ENCODE assay signal across 8 cellular contexts in genomic region chr12:108514468-108514972, GRCh38. TPM values are rescaled to one million over a fixed set of nuclear protein-coding genes. Genes with fewer than 3 reads are reported as not detected.
DNase-seq lines count a peak whose midpoint lies in the region; TF ChIP-seq lines count a peak whose summit lies in the region.

No MANE protein-coding gene starts in this region.

- WGBS in suprapubic skin, result 28% methylated on average over 19 of the region's 19 CpGs

- POLR2A ChIA-PET in activated CD4-positive, alpha-beta memory T cell treated with anti-CD3 and anti-CD28 coated beads for 36 hours (lab: Charles Lee), result interaction anchor here (0.6 to 1.2 kb wide), 2 partner anchors 52 to 117 kb away, joined by 3 read pairs; no protein-coding TSS in a partner anchor

- H3K4me3 ChIP-seq in iPS-18c (ENCODE audit: insufficient read depth, low read depth, low read length) (peak overlapping the region; percentile 86), suprapubic skin (peak overlapping the region; percentile 85)

- CTCF ChIA-PET in activated naive CD4-positive, alpha-beta T cell treated with anti-CD3 and anti-CD28 coated beads for 36 hours (lab: Charles Lee), result interaction anchor here (0.6 to 0.7 kb wide), 2 partner anchors 701 to 860 kb away, joined by 3 read pairs; no protein-coding TSS in a partner anchor
- CTCF ChIA-PET in activated CD4-positive, alpha-beta memory T cell treated with anti-CD3 and anti-CD28 coated beads for 36 hours (lab: Charles Lee), result interaction anchor here (0.6 to 0.9 kb wide), 4 partner anchors 101 to 1010 kb away, joined by 3 to 4 read pairs (median 4); no protein-coding TSS in a partner anchor

- peaks cover 26% of the 10 kb centered on the region for H3K4me1 ChIP-seq in suprapubic skin

- DNase-seq in activated naive CD4-positive, alpha-beta T cell treated with anti-CD3 and anti-CD28 coated beads for 36 hours, result no peak
- DNase-seq in activated naive CD4-positive, alpha-beta T cell (lab: John Stamatoyannopoulos, UW), result no peak
- DNase-seq in activated CD4-positive, alpha-beta memory T cell treated with anti-CD3 and anti-CD28 coated beads for 36 hours, result no peak
- DNase-seq in suprapubic skin (ENCODE audit: low spot score in 2 of 2), result no peak
- DNase-seq in ecto neural progenitor cell (ENCODE audit: low spot score), result no peak
- DNase-seq in erythroblast (lab: John Stamatoyannopoulos, UW), result no peak
- DNase-seq in COLO829 (ENCODE audit: low spot score), result no peak

- H3K9me3 ChIP-seq in iPS-18c (ENCODE audit: control insufficient read depth, insufficient read depth, low read length), result peaks cover 2% of the 10 kb centered on the region
- no peaks in the 10 kb centered on the region for H3K9me3 ChIP-seq in suprapubic skin

- H3K27ac Mint-ChIP-seq in activated naive CD4-positive, alpha-beta T cell treated with anti-CD3 and anti-CD28 coated beads for 36 hours, result peak overlapping the region; percentile 84
- peak overlapping the region; percentile 78 for H3K27ac Mint-ChIP-seq in activated CD4-positive, alpha-beta memory T cell treated with anti-CD3 and anti-CD28 coated beads for 36 hours

- no peaks in the 10 kb centered on the region for H3K27me3 Mint-ChIP-seq in activated naive CD4-positive, alpha-beta T cell treated with anti-CD3 and anti-CD28 coated beads for 36 hours (ENCODE audit: low read depth)
- H3K27me3 Mint-ChIP-seq in activated CD4-positive, alpha-beta memory T cell treated with anti-CD3 and anti-CD28 coated beads for 36 hours, result no peaks in the 10 kb centered on the region

- peaks cover 3% of the 10 kb centered on the region for H3K36me3 Mint-ChIP-seq in activated naive CD4-positive, alpha-beta T cell treated with anti-CD3 and anti-CD28 coated beads for 36 hours (ENCODE audit: low read depth)
- H3K36me3 Mint-ChIP-seq in activated CD4-positive, alpha-beta memory T cell treated with anti-CD3 and anti-CD28 coated beads for 36 hours, result peaks cover 9% of the 10 kb centered on the region

- no peaks in the 10 kb centered on the region for H3K27me3 ChIP-seq in suprapubic skin

- no peak for TF ChIP-seq EP300 in suprapubic skin (IDR thresholded peaks at IDR 0.05)

- TF ChIP-seq POLR2A in suprapubic skin (IDR thresholded peaks at IDR 0.05) (no peak), erythroblast (IDR thresholded peaks at IDR 0.05; ENCODE audit: low read length) (no peak)

- intact Hi-C loops in activated naive CD4-positive, alpha-beta T cell treated with anti-CD3 and anti-CD28 coated beads for 36 hours (cut with micrococcal nuclease), result loop anchor here (2.0 to 5.0 kb wide), 2 partner anchors 118 to 322 kb away; partner anchors contain the start of gene SELPLG
- intact Hi-C loops in activated CD4-positive, alpha-beta memory T cell treated with anti-CD3 and anti-CD28 coated beads for 36 hours (cut with micrococcal nuclease), result loop anchor here (2.0 to 10.0 kb wide), 5 partner anchors 104 to 1058 kb away; partner anchors contain the start of genes CMKLR1, MMAB and MVK

- no peak overlapping the region for H3K27ac ChIP-seq in suprapubic skin

- no peak for TF ChIP-seq CTCF in suprapubic skin (IDR thresholded peaks at IDR 0.05)

- H3K36me3 ChIP-seq in suprapubic skin, result peaks cover 18% of the 10 kb centered on the region

- H3K4me3 Mint-ChIP-seq in activated naive CD4-positive, alpha-beta T cell treated with anti-CD3 and anti-CD28 coated beads for 36 hours, result peak overlapping the region; percentile 90
- peak overlapping the region; percentile 88 for H3K4me3 Mint-ChIP-seq in activated CD4-positive, alpha-beta memory T cell treated with anti-CD3 and anti-CD28 coated beads for 36 hours

- H3K4me1 Mint-ChIP-seq in activated naive CD4-positive, alpha-beta T cell treated with anti-CD3 and anti-CD28 coated beads for 36 hours (ENCODE audit: low read depth), result peaks cover 28% of the 10 kb centered on the region
- peaks cover 32% of the 10 kb centered on the region for H3K4me1 Mint-ChIP-seq in activated CD4-positive, alpha-beta memory T cell treated with anti-CD3 and anti-CD28 coated beads for 36 hours (ENCODE audit: low read depth)

- no peaks in the 10 kb centered on the region for H3K9me3 Mint-ChIP-seq in activated naive CD4-positive, alpha-beta T cell treated with anti-CD3 and anti-CD28 coated beads for 36 hours
- no peaks in the 10 kb centered on the region for H3K9me3 Mint-ChIP-seq in activated CD4-positive, alpha-beta memory T cell treated with anti-CD3 and anti-CD28 coated beads for 36 hours

RNA-seq across cellular contexts. Expression of gene FICD, which starts 0.6 kb away (rescaled TPM):
- total RNA-seq in activated naive CD4-positive, alpha-beta T cell treated with anti-CD3 and anti-CD28 coated beads for 36 hours, result 1 to 10 TPM; 3.4 to 3.7 TPM
- 1 to 10 TPM; 5.7 to 6.0 TPM for total RNA-seq in activated CD4-positive, alpha-beta memory T cell treated with anti-CD3 and anti-CD28 coated beads for 36 hours
- total RNA-seq in suprapubic skin, result 1 to 10 TPM; 2.3 to 5.7 (median 3.9) TPM

RNA-seq across cellular contexts. Expression of gene SART3, which starts 46.5 kb away (rescaled TPM):
- 10 to 100 TPM; 81.9 to 82.5 TPM for total RNA-seq in activated naive CD4-positive, alpha-beta T cell treated with anti-CD3 and anti-CD28 coated beads for 36 hours
- total RNA-seq in activated CD4-positive, alpha-beta memory T cell treated with anti-CD3 and anti-CD28 coated beads for 36 hours, result 10 to 100 TPM; 84.3 to 91.5 TPM
- total RNA-seq in suprapubic skin, result 10 to 100 TPM; 46.1 to 77.0 (median 62.8) TPM

RNA-seq across cellular contexts. Expression of gene ISCU, which starts 47.9 kb away (rescaled TPM):
- 100 to 1,000 TPM; 103 to 105 TPM for total RNA-seq in activated naive CD4-positive, alpha-beta T cell treated with anti-CD3 and anti-CD28 coated beads for 36 hours
- total RNA-seq in activated CD4-positive, alpha-beta memory T cell treated with anti-CD3 and anti-CD28 coated beads for 36 hours, result 10 to 100 TPM; 88.6 to 94.3 TPM
- total RNA-seq in suprapubic skin, result 100 to 1,000 TPM; 105 to 148 (median 134) TPM
